Comparison of ENCODE assay signal across 9 cellular contexts in genomic region chr1:41751804-41752513, GRCh38.
DNase-seq lines count a peak whose midpoint lies in the region; ATAC-seq and TF ChIP-seq lines count a peak whose summit lies in the region.
"Had no signal": no experiment of that assay in that cellular context is flagged by ENCODE, and none has a peak within 500 bp of the region (broad histone marks: within the 10 kb centered on the region; RNA-seq: fewer than 3 reads in every experiment).

No MANE protein-coding gene starts in this region.

- no peaks in the 10 kb centered on the region for H3K9me3 Mint-ChIP-seq in stimulated activated effector memory CD8-positive, alpha-beta T cell treated with anti-CD3 and anti-CD28 coated beads, Interleukin-12 subunit alpha, Interleukin-12 subunit beta, amount 100 ng/mL, for 72 hours
- H3K9me3 Mint-ChIP-seq in nephron progenitor cell, result peaks cover 4% of the 10 kb centered on the region

- no peaks in the 10 kb centered on the region for H3K9me3 ChIP-seq in uterus

- H3K27ac ChIP-seq in HL-60 (replicated peaks), result peak overlapping the region; percentile 47
- no peak overlapping the region for H3K27ac ChIP-seq in uterus

- peaks cover 67% of the 10 kb centered on the region for H3K4me1 Mint-ChIP-seq in stimulated activated effector memory CD8-positive, alpha-beta T cell treated with anti-CD3 and anti-CD28 coated beads, Interleukin-12 subunit alpha, Interleukin-12 subunit beta, amount 100 ng/mL, for 72 hours
- H3K4me1 Mint-ChIP-seq in nephron progenitor cell, result peaks cover 14% of the 10 kb centered on the region

- peaks cover 8% of the 10 kb centered on the region for H3K36me3 Mint-ChIP-seq in stimulated activated effector memory CD8-positive, alpha-beta T cell treated with anti-CD3 and anti-CD28 coated beads, Interleukin-12 subunit alpha, Interleukin-12 subunit beta, amount 100 ng/mL, for 72 hours
- H3K36me3 Mint-ChIP-seq in nephron progenitor cell (ENCODE audit: low read depth), result no peaks in the 10 kb centered on the region

- peak; percentile 53 for ATAC-seq in GM19467 (IDR thresholded peaks at IDR 0.05; ENCODE audit: unreplicated experiment)
- ATAC-seq in stimulated activated effector memory CD8-positive, alpha-beta T cell treated with anti-CD3 and anti-CD28 coated beads, Interleukin-12 subunit alpha, Interleukin-12 subunit beta, amount 100 ng/mL, for 72 hours, result peak; percentile 39
- ATAC-seq: Panc1 had no signal

- peak; percentile 20 for DNase-seq in GF-D8 (lab: John Stamatoyannopoulos, UW)
- peak; percentile 51 to 90 for DNase-seq in HL-60 (ENCODE audit: low read depth in 1 of 2, low spot score in 1 of 2)
- peak; percentile 47 for DNase-seq in brain pericyte (ENCODE audit: low read depth, low spot score)
- DNase-seq in stimulated activated effector memory CD8-positive, alpha-beta T cell treated with anti-CD3 and anti-CD28 coated beads, Interleukin-12 subunit alpha, Interleukin-12 subunit beta, amount 100 ng/mL, for 72 hours (ENCODE audit: low spot score in 2 of 2), result no peak
- DNase-seq in uterus, result no peak
- no peak for DNase-seq in NCI-H2196 (lab: John Stamatoyannopoulos, UW; ENCODE audit: unreplicated experiment)
- no peak for DNase-seq in nephron progenitor cell

- no peak overlapping the region for H3K4me3 ChIP-seq in HL-60 (replicated peaks; ENCODE audit: insufficient read depth, low read length)
- no peak overlapping the region for H3K4me3 ChIP-seq in uterus

- no peaks in the 10 kb centered on the region for H3K36me3 ChIP-seq in uterus

- no peak for TF ChIP-seq CTCF in HL-60 (IDR thresholded peaks at IDR 0.05; ENCODE audit: insufficient read depth, low read length)
- TF ChIP-seq CTCF in uterus (IDR thresholded peaks at IDR 0.05), result no peak
- TF ChIP-seq CTCF in nephron progenitor cell (IDR thresholded peaks at IDR 0.05), result no peak

- H3K27me3 ChIP-seq in HL-60 (ENCODE audit: insufficient read depth, poor library complexity, severe bottlenecking), result no peaks in the 10 kb centered on the region
- H3K27me3 ChIP-seq in uterus, result no peaks in the 10 kb centered on the region

- intact Hi-C loops in uterus (cut with DNase I; ENCODE audit: low total_unique reads), result no loop called here

- peak overlapping the region; percentile 49 for H3K4me3 Mint-ChIP-seq in stimulated activated effector memory CD8-positive, alpha-beta T cell treated with anti-CD3 and anti-CD28 coated beads, Interleukin-12 subunit alpha, Interleukin-12 subunit beta, amount 100 ng/mL, for 72 hours
- no peak overlapping the region for H3K4me3 Mint-ChIP-seq in nephron progenitor cell

- no peak for TF ChIP-seq POLR2A in uterus (IDR thresholded peaks at IDR 0.05)

- H3K27ac Mint-ChIP-seq in stimulated activated effector memory CD8-positive, alpha-beta T cell treated with anti-CD3 and anti-CD28 coated beads, Interleukin-12 subunit alpha, Interleukin-12 subunit beta, amount 100 ng/mL, for 72 hours, result peak overlapping the region; percentile 86
- H3K27ac Mint-ChIP-seq in nephron progenitor cell, result no peak overlapping the region

- peaks cover 10% of the 10 kb centered on the region for H3K27me3 Mint-ChIP-seq in nephron progenitor cell (ENCODE audit: low read depth, poor library complexity)

- no peaks in the 10 kb centered on the region for H3K4me1 ChIP-seq in uterus

Comparison
In these comparisons a context has a peak if more than half of its experiments do, and no peak if none do; other contexts are left out.
1. DNase-seq: peak in GF-D8 (single experiment), HL-60 (2 of 2) and brain pericyte (single experiment); none in stimulated activated effector memory CD8-positive, alpha-beta T cell treated with anti-CD3 and anti-CD28 coated beads, Interleukin-12 subunit alpha, Interleukin-12 subunit beta, amount 100 ng/mL, for 72 hours (0 of 2), uterus (0 of 2), NCI-H2196 (single experiment) and nephron progenitor cell (single experiment).